ENCODE assay signal across 29 cellular contexts in genomic region chr5:156409834-156410233, GRCh38.
"Had no signal": no experiment of that assay in that cellular context is flagged by ENCODE, and none has a peak within 500 bp of the region (broad histone marks: within the 10 kb centered on the region; RNA-seq: fewer than 3 reads in every experiment).

No MANE protein-coding gene starts in this region.

- H3K4me1 Mint-ChIP-seq: activated B cell treated with CpG ODN at 0.5 μM for 24 hours, T-cell had no signal

- H3K27me3 ChIP-seq: adrenal gland had no signal

- H3K9me3 Mint-ChIP-seq: activated B cell treated with CpG ODN at 0.5 μM for 24 hours; activated CD4-positive, alpha-beta memory T cell treated with anti-CD3 and anti-CD28 coated beads for 36 hours; activated naive CD4-positive, alpha-beta T cell treated with anti-CD3 and anti-CD28 coated beads for 36 hours; activated naive CD4-positive, alpha-beta T cell treated with anti-CD3 and anti-CD28 coated beads, Interleukin-2, amount 50 U/mL, for 72 hours; activated T-cell treated with anti-CD3 and anti-CD28 coated beads, Interleukin-2, amount 50 U/mL, for 4 hours; T-cell had no signal

- H3K27ac Mint-ChIP-seq: activated B cell treated with CpG ODN at 0.5 μM for 24 hours; activated CD4-positive, alpha-beta memory T cell treated with anti-CD3 and anti-CD28 coated beads for 36 hours; activated naive CD4-positive, alpha-beta T cell treated with anti-CD3 and anti-CD28 coated beads for 36 hours; activated T-helper 1 cell treated with anti-CD3 and anti-CD28 coated beads, Interleukin-12 subunit alpha, Interleukin-12 subunit beta, Interleukin-2, Interleukin-4 antibody, amounts not matched to agents 30 ng/mL and 10 ng/mL and 1 ng/mL, durations not matched to agents 14 hours and 24 hours and 36 hours; T-cell had no signal

- H3K36me3 Mint-ChIP-seq: activated CD4-positive, alpha-beta memory T cell treated with anti-CD3 and anti-CD28 coated beads for 36 hours; activated naive CD4-positive, alpha-beta T cell treated with anti-CD3 and anti-CD28 coated beads, Interleukin-2, amount 50 U/mL, for 72 hours; brain; T-cell had no signal

- H3K4me3 ChIP-seq: adrenal gland had no signal

- H3K4me3 Mint-ChIP-seq: activated B cell treated with CpG ODN at 0.5 μM for 24 hours; activated CD4-positive, alpha-beta memory T cell treated with anti-CD3 and anti-CD28 coated beads for 36 hours; activated naive CD4-positive, alpha-beta T cell treated with anti-CD3 and anti-CD28 coated beads for 36 hours; activated T-cell treated with anti-CD3 and anti-CD28 coated beads, Interleukin-2, amount 50 U/mL, for 4 hours; activated T-helper 1 cell treated with anti-CD3 and anti-CD28 coated beads, Interleukin-12 subunit alpha, Interleukin-12 subunit beta, Interleukin-2, Interleukin-4 antibody, amounts not matched to agents 30 ng/mL and 10 ng/mL and 1 ng/mL, durations not matched to agents 14 hours and 24 hours and 36 hours; T-cell had no signal

- H3K4me1 ChIP-seq: adrenal gland had no signal

- ATAC-seq: activated naive CD4-positive, alpha-beta T cell treated with anti-CD3 and anti-CD28 coated beads, Interleukin-2, amount 50 U/mL, for 72 hours; activated T-cell treated with anti-CD3 and anti-CD28 coated beads, Interleukin-2, amount 50 U/mL, for 4 hours; Panc1; SK-N-SH treated with all-trans-retinoic acid at 6 μM for 48 hours; T-cell had no signal

- FAIRE-seq: bronchial epithelial cell had no signal

- H3K27ac ChIP-seq: adrenal gland had no signal

- H3K36me3 ChIP-seq: adrenal gland had no signal

- DNase-seq: activated B cell treated with CpG ODN at 0.5 μM for 24 hours; activated CD4-positive, alpha-beta memory T cell treated with anti-CD3 and anti-CD28 coated beads for 36 hours; activated CD4-positive, alpha-beta T cell treated with anti-CD3 and anti-CD28 coated beads for 4 hours; activated CD4-positive, alpha-beta T cell treated with anti-CD3 and anti-CD28 coated beads, Interleukin-2, amount 50 U/mL, for 1 hour; activated CD4-positive, CD25-positive, alpha-beta regulatory T cell treated with anti-CD3 and anti-CD28 coated beads, Interleukin-2, amount 50 U/mL, for 72 hours; activated CD8-positive, alpha-beta memory T cell treated with anti-CD3 and anti-CD28 coated beads, Interleukin-2, amount 50 U/mL, for 4 hours; activated gamma-delta T cell treated with Interleukin-2 at 50 U/mL for 16 hours; activated naive CD4-positive, alpha-beta T cell treated with anti-CD3 and anti-CD28 coated beads for 36 hours; activated T-cell treated with anti-CD3 and anti-CD28 coated beads for 4 hours; activated T-cell treated with anti-CD3 and anti-CD28 coated beads, Interleukin-2, amount 50 U/mL, for 4 hours; adrenal gland; Karpas-422; KBM-7; NCI-H1105; NCI-H1417 treated with DMSO at 0.1 percent for 48 hours; NCI-H187 treated with DMSO at 0.1 percent for 48 hours; NCI-H2081; NCI-H345; NCI-H524 treated with DMSO at 0.1 percent for 48 hours; SIG-M5; T-cell; T-helper 2 cell; T-helper 9 cell had no signal
